Comparison of ENCODE assay signal across 8 cellular contexts in the genomic region with DNA sequence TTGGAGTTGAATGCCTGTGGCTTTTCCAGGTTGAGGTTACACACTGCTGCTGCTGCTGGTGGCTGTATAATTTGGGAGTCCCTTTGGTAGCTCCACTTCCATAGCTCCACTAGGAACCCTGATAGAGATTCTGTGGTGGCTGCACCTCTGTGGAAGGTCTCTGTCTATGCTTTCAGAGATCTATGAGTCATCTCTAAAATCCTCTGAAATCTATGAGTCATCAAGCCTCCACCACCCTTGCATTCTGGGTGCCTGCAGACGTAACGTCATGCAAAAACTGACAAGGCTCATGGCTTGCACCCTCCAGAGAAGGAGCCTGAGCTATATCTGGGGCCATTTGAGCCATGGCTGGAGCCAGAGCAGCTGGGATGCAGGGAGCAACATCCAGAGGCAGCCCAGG.
DNase-seq lines count a peak whose midpoint lies in the region; ATAC-seq, FAIRE-seq and TF ChIP-seq lines count a peak whose summit lies in the region.

No MANE protein-coding gene starts in this region.

- H3K27ac ChIP-seq in esophagus muscularis mucosa (replicated peaks in 1 of 4) (no peak overlapping the region), small intestine (ENCODE audit: low read depth in 1 of 2, low read length in 1 of 2) (no peak overlapping the region)

- no peak for TF ChIP-seq CTCF in esophagus muscularis mucosa (IDR thresholded peaks at IDR 0.05)
- TF ChIP-seq CTCF in glutamatergic neuron (IDR thresholded peaks at IDR 0.05; ENCODE audit: partially characterized antibody, unreplicated experiment): no peak

- 53% methylated on average over 2 of the region's 2 CpGs for WGBS in esophagus muscularis mucosa
- 63 to 82% (median 66%) methylated on average over 2 of the region's 2 CpGs for WGBS in small intestine, 3 donors

- H3K36me3 Mint-ChIP-seq in activated CD4-positive, alpha-beta memory T cell treated with anti-CD3 and anti-CD28 coated beads, Interleukin-2, amount 10 ng/mL, durations not matched to agents 7 days and 5 days (ENCODE audit: low read depth): peaks cover 27% of the 10 kb centered on the region
- H3K36me3 Mint-ChIP-seq in glutamatergic neuron (ENCODE audit: unreplicated experiment): no peaks in the 10 kb centered on the region

- H3K36me3 ChIP-seq in esophagus muscularis mucosa: no peaks in the 10 kb centered on the region
- H3K36me3 ChIP-seq in small intestine (ENCODE audit: control insufficient read depth in 2 of 2, insufficient read depth in 2 of 2, low read length in 2 of 2): no peaks in the 10 kb centered on the region

- FAIRE-seq in small intestine (lab: Jason Lieb, UNC): no peak

- TF ChIP-seq POLR2A in esophagus muscularis mucosa (IDR thresholded peaks at IDR 0.05; ENCODE audit: low read depth): no peak

- POLR2A ChIA-PET in activated CD4-positive, alpha-beta memory T cell treated with anti-CD3 and anti-CD28 coated beads, Interleukin-2, amount 10 ng/mL, durations not matched to agents 7 days and 5 days (lab: Charles Lee): interaction anchor here (1.4 kb wide), 1 partner anchor 76 kb away, joined by 5 read pairs; no protein-coding TSS in a partner anchor

- H3K27ac Mint-ChIP-seq in activated CD4-positive, alpha-beta memory T cell treated with anti-CD3 and anti-CD28 coated beads, Interleukin-2, amount 10 ng/mL, durations not matched to agents 7 days and 5 days: peak overlapping the region; percentile 60
- no peak overlapping the region for H3K27ac Mint-ChIP-seq in glutamatergic neuron (ENCODE audit: unreplicated experiment)

- DNase-seq in activated CD4-positive, alpha-beta memory T cell treated with anti-CD3 and anti-CD28 coated beads, Interleukin-2, amount 10 ng/mL, durations not matched to agents 7 days and 5 days: peak; percentile 58
- DNase-seq in renal cortical epithelial cell (ENCODE audit: low read depth) (peak; percentile 57), esophagus muscularis mucosa (ENCODE audit: extremely low spot score) (no peak), small intestine (no peak), glutamatergic neuron (no peak), NCI-H2029 (lab: John Stamatoyannopoulos, UW) (no peak)

- no peaks in the 10 kb centered on the region for H3K4me1 ChIP-seq in esophagus muscularis mucosa
- H3K4me1 ChIP-seq in small intestine (ENCODE audit: control insufficient read depth in 2 of 2, insufficient read depth in 1 of 2, low read depth in 1 of 2, low read length in 1 of 2): peaks cover 0 to 2% of the 10 kb centered on the region in 2 donors

- H3K4me1 Mint-ChIP-seq in activated CD4-positive, alpha-beta memory T cell treated with anti-CD3 and anti-CD28 coated beads, Interleukin-2, amount 10 ng/mL, durations not matched to agents 7 days and 5 days: peaks cover 36% of the 10 kb centered on the region
- H3K4me1 Mint-ChIP-seq in glutamatergic neuron (ENCODE audit: low read depth, unreplicated experiment): peaks cover 14% of the 10 kb centered on the region

- peaks cover 32% of the 10 kb centered on the region for H3K9me3 Mint-ChIP-seq in activated CD4-positive, alpha-beta memory T cell treated with anti-CD3 and anti-CD28 coated beads, Interleukin-2, amount 10 ng/mL, durations not matched to agents 7 days and 5 days
- H3K9me3 Mint-ChIP-seq in glutamatergic neuron (ENCODE audit: unreplicated experiment): no peaks in the 10 kb centered on the region

- no peaks in the 10 kb centered on the region for H3K27me3 ChIP-seq in esophagus muscularis mucosa
- no peaks in the 10 kb centered on the region for H3K27me3 ChIP-seq in small intestine (ENCODE audit: control insufficient read depth in 2 of 2, insufficient read depth in 2 of 2, low read length in 2 of 2)

- CTCF ChIA-PET in activated CD4-positive, alpha-beta memory T cell treated with anti-CD3 and anti-CD28 coated beads, Interleukin-2, amount 10 ng/mL, durations not matched to agents 7 days and 5 days (lab: Charles Lee): interaction anchor here (0.9 kb wide), 1 partner anchor 773 kb away, joined by 3 read pairs; no protein-coding TSS in a partner anchor

- no peak for TF ChIP-seq EP300 in esophagus muscularis mucosa (IDR thresholded peaks at IDR 0.05)

- peak; percentile 67 for ATAC-seq in GM18517 (IDR thresholded peaks at IDR 0.05; ENCODE audit: unreplicated experiment)
- peak; percentile 67 for ATAC-seq in HG02981 (IDR thresholded peaks at IDR 0.05; ENCODE audit: unreplicated experiment)

- H3K4me3 ChIP-seq in esophagus muscularis mucosa (no peak overlapping the region), small intestine (ENCODE audit: low read depth in 1 of 2, low read length in 2 of 2) (no peak overlapping the region)

- no peaks in the 10 kb centered on the region for H3K27me3 Mint-ChIP-seq in activated CD4-positive, alpha-beta memory T cell treated with anti-CD3 and anti-CD28 coated beads, Interleukin-2, amount 10 ng/mL, durations not matched to agents 7 days and 5 days
- H3K27me3 Mint-ChIP-seq in glutamatergic neuron (ENCODE audit: unreplicated experiment): peaks cover 4% of the 10 kb centered on the region

- H3K9me3 ChIP-seq in esophagus muscularis mucosa (no peaks in the 10 kb centered on the region), small intestine (ENCODE audit: control insufficient read depth, low read depth) (no peaks in the 10 kb centered on the region)

- H3K4me3 Mint-ChIP-seq in activated CD4-positive, alpha-beta memory T cell treated with anti-CD3 and anti-CD28 coated beads, Interleukin-2, amount 10 ng/mL, durations not matched to agents 7 days and 5 days: no peak overlapping the region
- H3K4me3 Mint-ChIP-seq in glutamatergic neuron (ENCODE audit: unreplicated experiment): no peak overlapping the region

- intact Hi-C loops in esophagus muscularis mucosa (cut with DNase I): no loop called here

Comparison
In these comparisons a context has a peak if more than half of its experiments do, and no peak if none do; other contexts are left out.
1. DNase-seq: peak in activated CD4-positive, alpha-beta memory T cell treated with anti-CD3 and anti-CD28 coated beads, Interleukin-2, amount 10 ng/mL, durations not matched to agents 7 days and 5 days (single experiment) and renal cortical epithelial cell (single experiment); none in esophagus muscularis mucosa (single experiment), small intestine (single experiment), glutamatergic neuron (single experiment) and NCI-H2029 (single experiment).